ENCODE assay signal across 27 cellular contexts in genomic region chr10:125216897-125217296, GRCh38.
"Had no signal": no experiment of that assay in that cellular context is flagged by ENCODE, and none has a peak within 500 bp of the region (broad histone marks: within the 10 kb centered on the region; RNA-seq: fewer than 3 reads in every experiment).

No MANE protein-coding gene starts in this region.

- H3K27me3 ChIP-seq: ascending aorta had no signal

- DNase-seq: activated CD4-positive, alpha-beta memory T cell treated with anti-CD3 and anti-CD28 coated beads for 36 hours; activated CD4-positive, alpha-beta T cell treated with anti-CD3 and anti-CD28 coated beads for 36 hours; activated CD4-positive, alpha-beta T cell treated with anti-CD3 and anti-CD28 coated beads, Interleukin-2, amount 10 ng/mL, durations not matched to agents 24 days and 14 days; activated CD4-positive, CD25-positive, alpha-beta regulatory T cell; activated CD4-positive, CD25-positive, alpha-beta regulatory T cell treated with anti-CD3 and anti-CD28 coated beads, Interleukin-2, amount 50 U/mL, for 72 hours; activated CD8-positive, alpha-beta memory T cell treated with anti-CD3 and anti-CD28 coated beads, Interleukin-2, amount 10 ng/mL, durations not matched to agents 7 days and 5 days; activated CD8-positive, alpha-beta memory T cell treated with anti-CD3 and anti-CD28 coated beads, Interleukin-2, amount 50 U/mL, for 4 hours; activated CD8-positive, alpha-beta T cell treated with anti-CD3 and anti-CD28 coated beads, Interleukin-2, amount 10 ng/mL, durations not matched to agents 7 days and 5 days; activated effector memory CD4-positive, alpha-beta T cell treated with anti-CD3 and anti-CD28 coated beads, Interleukin-2, amount 50 U/mL, for 16 hours; activated naive CD4-positive, alpha-beta T cell; activated naive CD4-positive, alpha-beta T cell treated with anti-CD3 and anti-CD28 coated beads, Interleukin-2, amount 10 ng/mL, durations not matched to agents 7 days and 5 days; activated naive CD8-positive, alpha-beta T cell treated with anti-CD3 and anti-CD28 coated beads, Interleukin-2, amount 10 ng/mL, durations not matched to agents 7 days and 5 days; activated T-cell treated with anti-CD3 and anti-CD28 coated beads, Interleukin-2, amount 50 U/mL, for 1 hour; activated T-cell treated with anti-CD3 and anti-CD28 coated beads, Interleukin-2, amount 50 U/mL, for 48 hours; brain microvascular endothelial cell; effector CD4-positive, alpha-beta T cell; esophagus squamous epithelium; head of caudate nucleus; T-helper 2 cell had no signal

- H3K9me3 ChIP-seq: ascending aorta, esophagus squamous epithelium had no signal

- ATAC-seq: activated CD4-positive, alpha-beta T cell treated with anti-CD3 and anti-CD28 coated beads for 36 hours; activated CD8-positive, alpha-beta memory T cell treated with anti-CD3 and anti-CD28 coated beads, Interleukin-2, amount 10 ng/mL, durations not matched to agents 7 days and 5 days; activated CD8-positive, alpha-beta T cell treated with anti-CD3 and anti-CD28 coated beads, Interleukin-2, amount 10 ng/mL, durations not matched to agents 7 days and 5 days; activated naive CD4-positive, alpha-beta T cell treated with anti-CD3 and anti-CD28 coated beads, Interleukin-2, amount 50 U/mL, for 72 hours had no signal

- H3K27ac ChIP-seq: ascending aorta, brain microvascular endothelial cell, coronary artery, epithelial cell of prostate, esophagus squamous epithelium had no signal

- H3K4me3 ChIP-seq: ascending aorta, coronary artery, esophagus squamous epithelium had no signal

- H3K4me1 ChIP-seq: ascending aorta, esophagus squamous epithelium had no signal

- FAIRE-seq: bronchial epithelial cell, endometrium, endothelial cell of umbilical vein, frontal cortex had no signal

- H3K36me3 ChIP-seq: ascending aorta, brain microvascular endothelial cell, esophagus squamous epithelium had no signal
